11 cellular contexts compared by ENCODE assay signal in genomic region chr15:90230071-90230494, GRCh38.
DNase-seq lines count a peak whose midpoint lies in the region; ATAC-seq and TF ChIP-seq lines count a peak whose summit lies in the region.
"Had no signal": no experiment of that assay in that cellular context is flagged by ENCODE, and none has a peak within 500 bp of the region (broad histone marks: within the 10 kb centered on the region; RNA-seq: fewer than 3 reads in every experiment).

No MANE protein-coding gene starts in this region.

- H3K4me1 Mint-ChIP-seq in stimulated activated naive CD8-positive, alpha-beta T cell treated with anti-CD3 and anti-CD28 coated beads, Interleukin-15, Interleukin-2, amounts not matched to agents 100 ng/mL and 50 ng/mL, for 24 hours (ENCODE audit: low read depth): peaks cover 42% of the 10 kb centered on the region

- no peak for ATAC-seq in stimulated activated naive CD8-positive, alpha-beta T cell treated with anti-CD3 and anti-CD28 coated beads, Interleukin-15, Interleukin-2, amounts not matched to agents 100 U/mL and 50 U/mL, for 24 hours
- no peak for ATAC-seq in GM21737 (IDR thresholded peaks at IDR 0.05; ENCODE audit: unreplicated experiment)
- ATAC-seq: GM23338 had no signal

- H3K36me3 Mint-ChIP-seq in stimulated activated naive CD8-positive, alpha-beta T cell treated with anti-CD3 and anti-CD28 coated beads, Interleukin-15, Interleukin-2, amounts not matched to agents 100 ng/mL and 50 ng/mL, for 24 hours (ENCODE audit: low read depth): peaks cover 42% of the 10 kb centered on the region

- no peaks in the 10 kb centered on the region for H3K9me3 Mint-ChIP-seq in stimulated activated naive CD8-positive, alpha-beta T cell treated with anti-CD3 and anti-CD28 coated beads, Interleukin-15, Interleukin-2, amounts not matched to agents 100 ng/mL and 50 ng/mL, for 24 hours
- H3K9me3 Mint-ChIP-seq: GM23338 had no signal

- H3K27me3 ChIP-seq in mucosa of stomach (ENCODE audit: control insufficient read depth, insufficient read depth, low read length): no peaks in the 10 kb centered on the region

- peak overlapping the region in 1 of 2 donors; percentile 2 for H3K27ac ChIP-seq in coronary artery

- peak overlapping the region; percentile 76 for H3K27ac Mint-ChIP-seq in stimulated activated naive CD8-positive, alpha-beta T cell treated with anti-CD3 and anti-CD28 coated beads, Interleukin-15, Interleukin-2, amounts not matched to agents 100 ng/mL and 50 ng/mL, for 24 hours
- H3K27ac Mint-ChIP-seq: GM23338 had no signal

- peaks cover 43% of the 10 kb centered on the region for H3K4me1 ChIP-seq in mucosa of stomach (ENCODE audit: control insufficient read depth, insufficient read depth, low read length)

- H3K9ac ChIP-seq in mucosa of stomach (ENCODE audit: low read length): peak overlapping the region; percentile 54

- no peaks in the 10 kb centered on the region for H3K27me3 Mint-ChIP-seq in stimulated activated naive CD8-positive, alpha-beta T cell treated with anti-CD3 and anti-CD28 coated beads, Interleukin-15, Interleukin-2, amounts not matched to agents 100 ng/mL and 50 ng/mL, for 24 hours

- DNase-seq in stimulated activated naive CD8-positive, alpha-beta T cell treated with anti-CD3 and anti-CD28 coated beads, Interleukin-15, Interleukin-2, amounts not matched to agents 100 U/mL and 50 U/mL, for 24 hours: no peak
- DNase-seq in coronary artery (ENCODE audit: low spot score) (no peak), NCI-H2029 treated with DMSO at 0.1 percent for 48 hours (lab: John Stamatoyannopoulos, UW) (no peak), NCI-H2227 (lab: John Stamatoyannopoulos, UW; ENCODE audit: unreplicated experiment) (no peak)
- DNase-seq in stimulated activated naive CD4-positive, alpha-beta T cell treated with Interleukin-2 at 50 U/mL for 16 hours (lab: John Stamatoyannopoulos, UW): no peak
- DNase-seq: AML-193, NCI-H146 had no signal

- H3K4me3 Mint-ChIP-seq in stimulated activated naive CD8-positive, alpha-beta T cell treated with anti-CD3 and anti-CD28 coated beads, Interleukin-15, Interleukin-2, amounts not matched to agents 100 ng/mL and 50 ng/mL, for 24 hours: peak overlapping the region; percentile 99
- H3K4me3 Mint-ChIP-seq: GM23338 had no signal

- H3K4me3 ChIP-seq in coronary artery: peak overlapping the region; percentile 10
- no peak overlapping the region for H3K4me3 ChIP-seq in mucosa of stomach (ENCODE audit: low read length)
- H3K4me3 ChIP-seq: GM23338 had no signal

- no peak for TF ChIP-seq CTCF in coronary artery (IDR thresholded peaks at IDR 0.05)

- H3K36me3 ChIP-seq in mucosa of stomach (ENCODE audit: control insufficient read depth, insufficient read depth, low read length): peaks cover 20% of the 10 kb centered on the region

- H3K9me3 ChIP-seq in mucosa of stomach (ENCODE audit: control insufficient read depth, low read length): no peaks in the 10 kb centered on the region
